In the genomic region with DNA sequence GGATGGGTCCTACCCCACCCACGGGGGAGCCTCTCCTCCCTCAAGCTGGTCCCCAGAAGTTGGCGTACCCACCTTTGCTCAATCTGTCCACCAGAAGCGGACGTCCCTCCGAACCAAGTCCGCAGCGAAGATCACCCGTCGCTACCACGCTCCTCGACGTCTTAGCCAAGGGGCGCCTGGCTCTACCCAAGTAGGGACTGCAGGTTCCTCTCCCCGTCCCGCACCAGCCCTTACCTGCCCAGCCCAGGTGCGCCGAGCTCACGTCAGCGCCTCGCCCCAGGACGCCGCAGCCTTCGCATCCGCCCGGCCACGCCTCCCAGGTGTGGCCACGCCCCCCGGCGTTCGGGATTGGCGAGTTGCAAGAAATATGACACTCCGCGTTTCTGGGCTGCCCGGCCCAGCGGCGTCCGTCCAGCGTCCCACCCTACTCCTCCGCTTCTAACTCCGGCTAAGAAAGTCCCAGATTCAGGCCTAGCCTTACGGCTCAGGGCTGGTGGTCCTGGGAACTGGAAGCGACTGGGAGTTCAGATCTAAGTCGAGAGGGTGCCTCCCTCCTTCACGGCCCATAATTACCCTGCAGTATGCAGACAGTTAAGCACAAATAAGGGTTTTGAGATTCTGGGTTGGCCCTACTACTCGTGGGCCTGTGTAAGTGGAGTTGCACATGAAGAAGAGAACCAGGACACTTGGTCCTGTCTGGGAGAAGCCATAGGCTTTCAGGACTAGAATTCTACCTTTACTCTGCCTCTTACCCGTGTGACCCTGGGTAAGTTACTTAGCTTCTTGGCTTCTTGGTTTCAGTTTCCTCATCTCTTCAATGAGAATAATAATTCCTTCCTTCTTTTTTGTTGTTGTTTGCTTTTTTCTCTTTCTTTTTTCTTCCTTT, we compare ENCODE assay signal across 8 cellular contexts. TPM values are rescaled to one million over a fixed set of nuclear protein-coding genes. Genes with fewer than 3 reads are reported as not detected.
DNase-seq lines count a peak whose midpoint lies in the region; ATAC-seq, FAIRE-seq and TF ChIP-seq lines count a peak whose summit lies in the region.

A gene (minus strand): TSS at position 268 of the 886 bp plus-strand sequence. CDS start 4,729 bp downstream, outside the sequence.

- H3K27me3 ChIP-seq in H9 (ENCODE audit: insufficient read depth, low read length) (no peaks in the 10 kb centered on the region), left lung (peaks cover 0 to 13% of the 10 kb centered on the region in 2 donors)

- H3K23ac ChIP-seq in H9 (ENCODE audit: insufficient read length, low read depth, low read length): no peak within 1 kb of the TSS

- H4K5ac ChIP-seq in H9 (ENCODE audit: insufficient read length, low read depth, low read length): no peak within 1 kb of the TSS

- no peaks in the 10 kb centered on the region for H3K36me3 ChIP-seq in left lung

- no peak within 1 kb of the TSS for H2BK15ac ChIP-seq in H9 (ENCODE audit: low read depth, low read length)

- H4K20me1 ChIP-seq in H9 (ENCODE audit: control insufficient read depth, insufficient read depth, insufficient read length): no peaks in the 10 kb centered on the region

- CTCF ChIA-PET in activated CD4-positive, alpha-beta T cell treated with anti-CD3 and anti-CD28 coated beads, Interleukin-2, amount 10 ng/mL, durations not matched to agents 7 days and 5 days (lab: Charles Lee): interaction anchor here (0.5 to 1.6 kb wide), 5 partner anchors 8 to 47 kb away, joined by 3 to 6 read pairs (median 4); no protein-coding TSS in a partner anchor

- no peak within 1 kb of the TSS for H3K4ac ChIP-seq in H9 (ENCODE audit: low read depth, low read length)

- peaks cover 3% of the 10 kb centered on the region for H3K27me3 Mint-ChIP-seq in H9 (ENCODE audit: low read depth)
- peaks cover 11% of the 10 kb centered on the region for H3K27me3 Mint-ChIP-seq in activated CD4-positive, alpha-beta T cell treated with anti-CD3 and anti-CD28 coated beads, Interleukin-2, amount 10 ng/mL, durations not matched to agents 7 days and 5 days

- H3K36me3 Mint-ChIP-seq in H9 (ENCODE audit: insufficient read depth in 1 of 3, low read depth in 3 of 3): no peaks in the 10 kb centered on the region
- H3K36me3 Mint-ChIP-seq in activated CD4-positive, alpha-beta T cell treated with anti-CD3 and anti-CD28 coated beads, Interleukin-2, amount 10 ng/mL, durations not matched to agents 7 days and 5 days (ENCODE audit: low read depth): no peaks in the 10 kb centered on the region

- no peaks in the 10 kb centered on the region for H3K4me1 ChIP-seq in H9 (ENCODE audit: insufficient read depth, low read length)
- H3K4me1 ChIP-seq in left lung: peaks cover 0 to 14% of the 10 kb centered on the region in 2 donors

- no peak for FAIRE-seq in D721Med (lab: Jason Lieb, UNC)

- H3K4me1 Mint-ChIP-seq in H9: peaks cover 15 to 16% of the 10 kb centered on the region in 2 experiments
- peaks cover 10% of the 10 kb centered on the region for H3K4me1 Mint-ChIP-seq in activated CD4-positive, alpha-beta T cell treated with anti-CD3 and anti-CD28 coated beads, Interleukin-2, amount 10 ng/mL, durations not matched to agents 7 days and 5 days

- no peak within 1 kb of the TSS for H2AK5ac ChIP-seq in H9 (ENCODE audit: insufficient read length, low read length)

- peak within 1 kb of the TSS; percentile 94 to 97 for H3K4me3 Mint-ChIP-seq in H9
- peak within 1 kb of the TSS; percentile 35 for H3K4me3 Mint-ChIP-seq in activated CD4-positive, alpha-beta T cell treated with anti-CD3 and anti-CD28 coated beads, Interleukin-2, amount 10 ng/mL, durations not matched to agents 7 days and 5 days

- WGBS in H9 (ENCODE audit: extremely low coverage, insufficient read length, low lambda C conversion rate): no CpG with 5 or more reads among the region's 46 CpGs

- TF ChIP-seq CTCF in H9 (conservative IDR thresholded peaks at IDR 0.05) (no peak), left lung (IDR thresholded peaks at IDR 0.05) (no peak), D721Med (IDR thresholded peaks at IDR 0.05; ENCODE audit: insufficient read depth, missing control alignments) (no peak)

- no peak within 1 kb of the TSS for H2BK20ac ChIP-seq in H9 (ENCODE audit: low read depth, low read length, poor library complexity, severe bottlenecking)

- DNase-seq in DMS79 treated with DMSO at 0.1 percent for 48 hours (lab: John Stamatoyannopoulos, UW): peak; percentile 94
- peak; percentile 98 for DNase-seq in H9
- DNase-seq in NCI-H1436 (lab: John Stamatoyannopoulos, UW): peak; percentile 92
- DNase-seq in activated CD4-positive, alpha-beta T cell treated with anti-CD3 and anti-CD28 coated beads, Interleukin-2, amount 10 ng/mL, durations not matched to agents 7 days and 5 days: peak; percentile 33
- DNase-seq in dermis blood vessel endothelial cell: peak; percentile 62
- peak; percentile 91 to 96 for DNase-seq in left lung
- peak in 2 of 3 experiments; percentile 31 to 63 for DNase-seq in stimulated activated CD4-positive, alpha-beta T cell treated with anti-CD3 and anti-CD28 coated beads, TNF-alpha, amount 100 ng/mL, for 24 hours (ENCODE audit: low read depth in 3 of 3)
- no peak for DNase-seq in D721Med (ENCODE audit: insufficient read length, low spot score)

- no peak within 1 kb of the TSS for H2BK5ac ChIP-seq in H9 (ENCODE audit: insufficient read length, low read length)

- peak; percentile 96 for ATAC-seq in left lung

- no peaks in the 10 kb centered on the region for H3K79me1 ChIP-seq in H9 (ENCODE audit: insufficient read depth, low read depth, low read length, poor library complexity, severe bottlenecking)

- H3K4me2 ChIP-seq in H9 (ENCODE audit: insufficient read depth, insufficient read length, low read length): peak within 1 kb of the TSS; percentile 55

- H2BK120ac ChIP-seq in H9 (ENCODE audit: low read depth, low read length, poor library complexity, severe bottlenecking): no peak within 1 kb of the TSS

- no peaks in the 10 kb centered on the region for H3K79me2 ChIP-seq in H9 (ENCODE audit: insufficient read depth, low read length)

- no peak within 1 kb of the TSS for H3T11ph ChIP-seq in H9 (ENCODE audit: low read length)

- H3K9me3 Mint-ChIP-seq in H9: no peaks in the 10 kb centered on the region
- no peaks in the 10 kb centered on the region for H3K9me3 Mint-ChIP-seq in activated CD4-positive, alpha-beta T cell treated with anti-CD3 and anti-CD28 coated beads, Interleukin-2, amount 10 ng/mL, durations not matched to agents 7 days and 5 days

- no peak within 1 kb of the TSS for H2BK12ac ChIP-seq in H9 (ENCODE audit: insufficient read length, low read depth, low read length)

- peak within 1 kb of the TSS; percentile 84 for H3K18ac ChIP-seq in H9 (ENCODE audit: insufficient read length, low read depth, low read length)

- peak within 1 kb of the TSS; percentile 92 to 99 (median 97) for H3K27ac Mint-ChIP-seq in H9
- no peak within 1 kb of the TSS for H3K27ac Mint-ChIP-seq in activated CD4-positive, alpha-beta T cell treated with anti-CD3 and anti-CD28 coated beads, Interleukin-2, amount 10 ng/mL, durations not matched to agents 7 days and 5 days

- H3K9ac ChIP-seq in H9 (ENCODE audit: extremely low read depth, insufficient read length, low read length): peak within 1 kb of the TSS; percentile 69

- H4K8ac ChIP-seq in H9 (replicated peaks; ENCODE audit: insufficient read length, low read depth, low read length): no peak within 1 kb of the TSS

- H3K23me2 ChIP-seq in H9 (ENCODE audit: insufficient read length, low read depth, low read length, poor library complexity, severe bottlenecking): peaks cover 8% of the 10 kb centered on the region

- H3K27ac ChIP-seq in H9 (ENCODE audit: insufficient read length, low read depth, low read length) (peak within 1 kb of the TSS; percentile 1), left lung (peak within 1 kb of the TSS; percentile 61 to 83)

- no peak within 1 kb of the TSS for H4K91ac ChIP-seq in H9 (ENCODE audit: insufficient read length, low read depth, low read length)

- POLR2A ChIA-PET in activated CD4-positive, alpha-beta T cell treated with anti-CD3 and anti-CD28 coated beads, Interleukin-2, amount 10 ng/mL, durations not matched to agents 7 days and 5 days (lab: Charles Lee): no interaction called here

- H3K56ac ChIP-seq in H9 (ENCODE audit: insufficient read length, low read depth, low read length): no peak within 1 kb of the TSS

- H3K9me3 ChIP-seq in H9 (ENCODE audit: control insufficient read depth, low read depth, low read length): no peaks in the 10 kb centered on the region
- no peaks in the 10 kb centered on the region for H3K9me3 ChIP-seq in left lung

- peak within 1 kb of the TSS; percentile 79 for H2AFZ ChIP-seq in H9 (ENCODE audit: low read length)

- H3K4me3 ChIP-seq in left lung: peak within 1 kb of the TSS; percentile 38 to 44

- peak within 1 kb of the TSS; percentile 33; the same call in 1 of the 2 replicates for H3K14ac ChIP-seq in H9 (ENCODE audit: insufficient read depth, low read length)

- intact Hi-C loops in left lung (cut with DNase I): no loop called here

RNA-seq across cellular contexts. Expression of the gene that starts here (rescaled TPM):
- 7.1 and 8.9 TPM in 2 replicates for total RNA-seq in H9 (2021)
- not detected for total RNA-seq in activated CD4-positive, alpha-beta T cell treated with anti-CD3 and anti-CD28 coated beads, Interleukin-2, amount 10 ng/mL, durations not matched to agents 7 days and 5 days
- total RNA-seq in dermis blood vessel endothelial cell: 1.0 and 2.4 TPM in 2 replicates
- 10 to 100 TPM; 15.7 to 26.5 TPM for total RNA-seq in left lung

Comparison
In these comparisons a context has a peak if more than half of its experiments do, and no peak if none do; other contexts are left out.
1. Peak in DNase-seq in activated CD4-positive, alpha-beta T cell treated with anti-CD3 and anti-CD28 coated beads, Interleukin-2, amount 10 ng/mL, durations not matched to agents 7 days and 5 days; RNA of the gene not detected or under 1 TPM.